ENCODE assay signal across 24 cellular contexts in the genomic region with DNA sequence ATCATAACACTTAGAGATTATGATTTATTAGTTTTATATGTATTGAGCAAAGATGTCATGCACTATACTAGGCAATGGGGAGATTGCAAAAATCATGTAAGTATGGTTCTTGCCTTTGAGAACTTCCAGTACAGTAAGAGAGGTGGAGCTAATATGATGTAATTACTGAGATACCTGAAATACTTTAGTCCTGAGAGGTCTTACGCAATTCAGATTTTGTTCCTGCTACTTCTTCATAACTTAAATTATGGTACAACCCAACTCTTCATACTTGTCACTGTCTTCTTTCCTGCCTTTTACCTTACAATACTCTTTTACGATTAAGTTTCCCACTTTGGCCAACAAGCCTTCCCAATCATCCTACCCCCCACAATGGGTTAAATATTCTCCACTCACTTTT.
DNase-seq lines count a peak whose midpoint lies in the region; ATAC-seq, FAIRE-seq and TF ChIP-seq lines count a peak whose summit lies in the region.
"Had no signal": no experiment of that assay in that cellular context is flagged by ENCODE, and none has a peak within 500 bp of the region (broad histone marks: within the 10 kb centered on the region; RNA-seq: fewer than 3 reads in every experiment).

No MANE protein-coding gene starts in this region.

- no peak for DNase-seq in IMR-90
- DNase-seq in NCI-H226 = peak; percentile 34
- DNase-seq in bronchial epithelial cell (ENCODE audit: low read depth) = peak; percentile 38
- DNase-seq in iris pigment epithelial cell (ENCODE audit: low read depth) = peak; percentile 8
- DNase-seq in head of caudate nucleus = no peak
- no peak for DNase-seq in NCI-H1694 treated with DMSO at 0.1 percent for 48 hours (lab: John Stamatoyannopoulos, UW)
- DNase-seq: ACHN; BE2C; C1 segment of cervical spinal cord; CD4-positive, CD25-positive, alpha-beta regulatory T cell; CD8-positive, alpha-beta memory T cell; COR-L47; DMS 273 treated with DMSO at 0.1 percent for 48 hours; DMS53; DND-41; EL; GM23248; HCEC 1CT; HFFc6 had no signal

- H3K9ac ChIP-seq in IMR-90 (ENCODE audit: low read depth, low read length) = no peak overlapping the region
- H3K9ac ChIP-seq: GM23248 had no signal

- H3K9me1 ChIP-seq in IMR-90 (ENCODE audit: insufficient read depth, low read length) = no peaks in the 10 kb centered on the region

- no peak overlapping the region for H2BK20ac ChIP-seq in IMR-90 (ENCODE audit: low read depth, low read length)

- H3K14ac ChIP-seq in IMR-90 (replicated peaks; ENCODE audit: low read depth, low read length) = no peak overlapping the region

- H2BK15ac ChIP-seq in IMR-90 (ENCODE audit: low read depth, low read length) = no peak overlapping the region

- no peak overlapping the region for H3K4ac ChIP-seq in IMR-90 (ENCODE audit: low read depth, low read length)

- no peak for TF ChIP-seq POLR2A in IMR-90 (IDR thresholded peaks at IDR 0.05; ENCODE audit: low read depth, low read length)

- no peak overlapping the region for H4K5ac ChIP-seq in IMR-90 (ENCODE audit: low read depth, low read length)

- H2BK5ac ChIP-seq in IMR-90 (ENCODE audit: low read depth, low read length, poor library complexity, severe bottlenecking) = no peak overlapping the region

- no peak overlapping the region for H2BK120ac ChIP-seq in IMR-90 (ENCODE audit: low read depth, low read length)

- no peaks in the 10 kb centered on the region for H3K4me1 ChIP-seq in IMR-90 (ENCODE audit: control insufficient read depth, insufficient read depth, low read length)
- H3K4me1 ChIP-seq: BE2C had no signal

- no peak overlapping the region for H3K18ac ChIP-seq in IMR-90 (ENCODE audit: low read depth, low read length)

- no peak overlapping the region for H2AK9ac ChIP-seq in IMR-90 (replicated peaks; ENCODE audit: low read depth, low read length, poor library complexity)

- H4K91ac ChIP-seq in IMR-90 (ENCODE audit: insufficient read depth, low read depth, low read length) = no peak overlapping the region

- H3K56ac ChIP-seq in IMR-90 (ENCODE audit: extremely low read depth, insufficient read depth, low read length) = no peak overlapping the region

- H3K27ac ChIP-seq in IMR-90 (ENCODE audit: insufficient read depth, low read length) = no peak overlapping the region
- H3K27ac ChIP-seq: GM23248 had no signal

- H4K20me1 ChIP-seq in IMR-90 (ENCODE audit: insufficient read depth, low read length) = no peaks in the 10 kb centered on the region

- no peaks in the 10 kb centered on the region for H3K27me3 ChIP-seq in IMR-90 (ENCODE audit: control insufficient read depth, insufficient read depth, low read length)
- no peaks in the 10 kb centered on the region for H3K27me3 ChIP-seq in bronchial epithelial cell (ENCODE audit: control insufficient read depth, insufficient read depth, low read length)
- H3K27me3 ChIP-seq: BE2C had no signal

- H3K36me3 ChIP-seq in IMR-90 (ENCODE audit: control insufficient read depth, insufficient read depth, low read length) (no peaks in the 10 kb centered on the region), bronchial epithelial cell (ENCODE audit: control insufficient read depth, insufficient read depth, low read length) (no peaks in the 10 kb centered on the region)
- H3K36me3 ChIP-seq: BE2C had no signal

- H3K9me3 ChIP-seq in IMR-90 (ENCODE audit: control insufficient read depth, insufficient read depth, low read length) = 0 out of 2 replicates have a peak, but pooled peaks cover 2% of the 10 kb centered on the region
- H3K9me3 ChIP-seq: BE2C had no signal

- no peak overlapping the region for H3K4me2 ChIP-seq in IMR-90 (ENCODE audit: low read depth, low read length)

- no TSS peak for BruUV-seq in IMR-90 (replicated peaks; lab: Mats Ljungman, UMichigan)

- in situ Hi-C loops in IMR-90 (cut with MboI; ENCODE audit: low sequenced_read_pairs) = no loop called here

- intact Hi-C loops in IMR-90 (cut with micrococcal nuclease) = no loop called here
- intact Hi-C loops in head of caudate nucleus (cut with DNase I) = no loop called here

- H4K8ac ChIP-seq in IMR-90 (ENCODE audit: low read depth in 2 of 2, low read length in 2 of 2) = no peak overlapping the region

- H2AFZ ChIP-seq in IMR-90 (replicated peaks; ENCODE audit: low read length, poor library complexity) = no peak overlapping the region
- H2AFZ ChIP-seq: GM23248 had no signal

- no peak for FAIRE-seq in bronchial epithelial cell (lab: Jason Lieb, UNC)
- FAIRE-seq: GM12878, GM19239, H54, K562 had no signal

- CTCF ChIA-PET in IMR-90 (lab: Yijun Ruan, JAX) = no interaction called here

- dilution Hi-C loops in IMR-90 (cut with HindIII; ENCODE audit: low sequenced_read_pairs, unreplicated experiment) = no loop called here

- ATAC-seq in IMR-90 (ENCODE audit: low read depth) = no peak
- no peak for ATAC-seq in HG02623 (IDR thresholded peaks at IDR 0.05; ENCODE audit: unreplicated experiment)
- ATAC-seq: GM12878, K562 had no signal

- H2AK5ac ChIP-seq in IMR-90 (ENCODE audit: low read depth, low read length) = no peak overlapping the region

- no peak overlapping the region for H3K4me3 ChIP-seq in IMR-90 (ENCODE audit: insufficient read depth, low read depth, low read length)
- H3K4me3 ChIP-seq in bronchial epithelial cell (ENCODE audit: low read depth, low read length) = no peak overlapping the region
- H3K4me3 ChIP-seq: GM12878, GM23248, K562 had no signal

- no peaks in the 10 kb centered on the region for H3K79me1 ChIP-seq in IMR-90 (ENCODE audit: low read depth in 1 of 2, low read length in 2 of 2)

- no peak for TF ChIP-seq CTCF in IMR-90 (conservative IDR thresholded peaks at IDR 0.05; ENCODE audit: low read depth, low read length)
- TF ChIP-seq CTCF in bronchial epithelial cell (IDR thresholded peaks at IDR 0.05; ENCODE audit: insufficient read depth, low read length, severe bottlenecking) = no peak

- WGBS in IMR-90 (ENCODE audit: extremely low coverage in 2 of 2, insufficient read length in 1 of 2), 2 experiments = no CpG with 5 or more reads among the region's 2 CpGs

- POLR2A ChIA-PET in IMR-90 (lab: Charles Lee; ENCODE audit: unreplicated experiment) = no interaction called here

- H3K23ac ChIP-seq in IMR-90 (ENCODE audit: low read depth, low read length) = no peak overlapping the region

- no peak for TF ChIP-seq RAD21 in IMR-90 (IDR thresholded peaks at IDR 0.05; ENCODE audit: low read length)

TF ChIP-seq in IMR-90, 13 proteins besides CTCF, POLR2A, EP300 and RAD21:
- TF ChIP-seq SMC3 (IDR thresholded peaks at IDR 0.05; ENCODE audit: low read depth, low read length) (no peak), BHLHE40 (IDR thresholded peaks at IDR 0.05; ENCODE audit: low read depth, low read length) (no peak), MAFK (IDR thresholded peaks at IDR 0.05; ENCODE audit: low read depth, low read length) (no peak), CEBPB (IDR thresholded peaks at IDR 0.05; ENCODE audit: low read depth, low read length) (peak; percentile 82), RCOR1 (IDR thresholded peaks at IDR 0.05; ENCODE audit: insufficient replicate concordance, low read length) (no peak), MXI1 (IDR thresholded peaks at IDR 0.05; ENCODE audit: borderline replicate concordance, low read depth, low read length) (no peak)

Comparison
In these comparisons a context has a peak if more than half of its experiments do, and no peak if none do; other contexts are left out.
1. DNase-seq: peak in NCI-H226 (single experiment), bronchial epithelial cell (single experiment) and iris pigment epithelial cell (single experiment); none in IMR-90 (single experiment), head of caudate nucleus (0 of 42) and NCI-H1694 treated with DMSO at 0.1 percent for 48 hours (single experiment).